In the genomic region with DNA sequence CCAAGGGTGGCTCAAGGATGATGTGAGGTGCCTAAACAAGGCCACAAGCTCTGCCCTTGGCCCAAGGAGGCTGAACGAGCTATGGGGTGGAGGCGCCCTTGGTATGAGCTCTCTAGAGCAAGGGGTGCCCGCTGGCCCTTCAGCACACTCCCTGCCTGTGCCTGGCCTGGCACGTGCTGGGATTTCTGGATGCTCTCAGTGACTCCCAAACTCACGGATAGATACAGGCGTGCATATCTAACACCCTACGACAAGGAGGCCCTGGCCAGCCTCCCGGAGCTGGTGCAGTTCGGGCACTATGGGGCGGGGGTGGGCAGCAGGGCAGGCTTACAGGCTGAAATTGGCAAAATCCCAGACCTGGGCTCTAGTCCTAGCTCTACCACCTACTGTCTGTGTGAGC, we compare ENCODE assay signal across 29 cellular contexts. TPM values are rescaled to one million over a fixed set of nuclear protein-coding genes. Genes with fewer than 3 reads are reported as not detected.
"Had no signal": no experiment of that assay in that cellular context is flagged by ENCODE, and none has a peak within 500 bp of the region (broad histone marks: within the 10 kb centered on the region; RNA-seq: fewer than 3 reads in every experiment).

No MANE protein-coding gene starts in this region.

- H3K4me3 ChIP-seq: lower lobe of right lung, neural progenitor cell, right lobe of liver, skin epidermis had no signal

- H3K4me1 Mint-ChIP-seq: immature natural killer cell; natural killer cell; stimulated activated memory B cell treated with anti-CD40 and anti-IgM and Interleukin-4, amounts not matched to agents 10 μg/mL and 1 μg/mL and 100 μg/mL, for 72 hours; stimulated activated naive CD8-positive, alpha-beta T cell treated with anti-CD3 and anti-CD28 coated beads, Interleukin-15, amount 100 ng/mL, for 72 hours had no signal

- H3K27me3 Mint-ChIP-seq: activated naive CD8-positive, alpha-beta T cell had no signal

- H3K9me3 Mint-ChIP-seq: immature natural killer cell; natural killer cell; neural progenitor cell; stimulated activated memory B cell treated with anti-CD40 and anti-IgM and Interleukin-4, amounts not matched to agents 10 μg/mL and 1 μg/mL and 100 μg/mL, for 72 hours; stimulated activated naive CD8-positive, alpha-beta T cell treated with anti-CD3 and anti-CD28 coated beads, Interleukin-15, amount 100 ng/mL, for 72 hours; T-helper 1 cell treated with Interleukin-12 subunit alpha and Interleukin-12 subunit beta and Interleukin-4 antibody, amounts not matched to agents 30 μg/mL and 1 μg/mL, for 36 hours; type B pancreatic cell had no signal

- H3K9me3 ChIP-seq: lower lobe of right lung, right lobe of liver had no signal

- H3K36me3 Mint-ChIP-seq: activated naive CD8-positive, alpha-beta T cell; immature natural killer cell; natural killer cell; stimulated activated memory B cell treated with anti-CD40 and anti-IgM and Interleukin-4, amounts not matched to agents 10 μg/mL and 1 μg/mL and 100 μg/mL, for 72 hours; type B pancreatic cell had no signal

- ATAC-seq: lower lobe of right lung; natural killer cell; right lobe of liver; stimulated activated memory B cell treated with anti-CD40 and anti-IgM and Interleukin-4, amounts not matched to agents 10 μg/mL and 1 μg/mL and 100 μg/mL, for 72 hours; stimulated activated naive CD8-positive, alpha-beta T cell treated with anti-CD3 and anti-CD28 coated beads, Interleukin-15, amount 100 ng/mL, for 72 hours had no signal

- H3K27me3 ChIP-seq: neural progenitor cell, right lobe of liver had no signal

- DNase-seq: activated CD4-positive, alpha-beta T cell treated with anti-CD3 and anti-CD28 coated beads for 48 hours; activated CD4-positive, alpha-beta T cell treated with anti-CD3 and anti-CD28 coated beads, Interleukin-2, amount 50 U/mL, for 48 hours; activated CD8-positive, alpha-beta memory T cell treated with anti-CD3 and anti-CD28 coated beads for 24 hours; activated effector memory CD4-positive, alpha-beta T cell treated with Interleukin-2 at 50 U/mL for 16 hours; activated naive CD4-positive, alpha-beta T cell treated with Interleukin-2 at 50 U/mL for 16 hours; anterior cingulate cortex; dermis blood vessel endothelial cell; effector CD8-positive, alpha-beta T cell; hypothalamus; immature natural killer cell; kidney; lower lobe of right lung; mesendoderm; natural killer cell; stimulated activated CD4-positive, alpha-beta T cell treated with anti-CD3 and anti-CD28 coated beads, Interleukin-1b, Interleukin-23, amount 100 ng/mL, for 48 hours; stimulated activated CD4-positive, alpha-beta T cell treated with anti-CD3 and anti-CD28 coated beads, Interleukin-4, amount 100 ng/mL, for 4 hours; stimulated activated CD8-positive, alpha-beta memory T cell treated with anti-CD3 and anti-CD28 coated beads, Interleukin-4, amount 100 ng/mL, for 48 hours; stimulated activated naive CD8-positive, alpha-beta T cell treated with anti-CD3 and anti-CD28 coated beads, Interleukin-15, amount 100 ng/mL, for 72 hours; substantia nigra; T-helper 9 cell had no signal

- H3K4me3 Mint-ChIP-seq: activated naive CD8-positive, alpha-beta T cell; immature natural killer cell; natural killer cell; neural progenitor cell; stimulated activated memory B cell treated with anti-CD40 and anti-IgM and Interleukin-4, amounts not matched to agents 10 μg/mL and 1 μg/mL and 100 μg/mL, for 72 hours; stimulated activated naive CD8-positive, alpha-beta T cell treated with anti-CD3 and anti-CD28 coated beads, Interleukin-15, amount 100 ng/mL, for 72 hours; T-helper 1 cell treated with Interleukin-12 subunit alpha and Interleukin-12 subunit beta and Interleukin-4 antibody, amounts not matched to agents 30 μg/mL and 1 μg/mL, for 36 hours had no signal

- H3K27ac ChIP-seq: epithelial cell of prostate, lower lobe of right lung, neural progenitor cell, right lobe of liver, skin epidermis, VCaP had no signal

- H3K4me1 ChIP-seq: right lobe of liver had no signal

- H3K27ac Mint-ChIP-seq: activated naive CD8-positive, alpha-beta T cell; immature natural killer cell; natural killer cell; neural progenitor cell; stimulated activated memory B cell treated with anti-CD40 and anti-IgM and Interleukin-4, amounts not matched to agents 10 μg/mL and 1 μg/mL and 100 μg/mL, for 72 hours; T-helper 1 cell treated with Interleukin-12 subunit alpha and Interleukin-12 subunit beta and Interleukin-4 antibody, amounts not matched to agents 30 μg/mL and 1 μg/mL, for 36 hours had no signal

- H3K36me3 ChIP-seq: lower lobe of right lung, neural progenitor cell, right lobe of liver had no signal

RNA-seq across cellular contexts. Expression of a gene that starts 30.6 kb away (rescaled TPM):
- total RNA-seq: dermis blood vessel endothelial cell had no signal
